Comparison of ENCODE assay signal across 18 cellular contexts in the genomic region with DNA sequence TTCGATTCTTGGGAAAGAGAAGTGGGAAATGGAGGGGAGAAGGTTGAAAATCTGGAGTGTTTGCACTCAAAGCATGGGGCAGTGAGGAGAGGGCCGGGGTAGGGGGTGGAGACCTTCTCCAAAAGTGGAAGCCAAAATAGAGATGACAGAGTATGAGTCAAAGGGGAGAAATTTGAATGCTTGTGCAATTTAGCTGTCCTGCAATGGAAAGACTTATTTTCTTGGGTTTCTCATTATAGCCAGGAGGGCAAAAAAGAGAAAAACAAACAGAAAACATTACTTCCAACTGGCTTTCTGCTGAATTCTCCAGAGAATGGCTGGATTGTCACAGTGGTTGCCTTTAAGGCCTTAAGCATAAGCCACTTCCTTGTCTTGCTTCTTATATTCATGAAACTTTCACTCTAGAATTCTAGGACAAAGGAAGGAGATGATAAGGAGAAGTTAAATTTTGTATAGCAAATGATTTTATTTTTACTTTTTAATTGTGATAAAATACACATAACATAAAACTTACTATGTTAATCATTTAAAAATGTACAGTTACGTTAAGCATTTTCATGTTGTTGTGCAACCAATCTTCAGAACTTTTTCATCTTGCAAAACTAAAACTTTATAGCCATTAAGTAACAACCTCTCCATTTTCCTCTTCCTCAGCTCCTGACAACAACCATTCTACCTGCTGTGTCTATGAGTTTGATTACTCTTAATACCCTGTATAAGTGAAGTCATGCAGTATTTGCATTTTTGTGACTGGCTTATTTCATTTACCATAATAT.
DNase-seq lines count a peak whose midpoint lies in the region; ATAC-seq and TF ChIP-seq lines count a peak whose summit lies in the region.
"Had no signal": no experiment of that assay in that cellular context is flagged by ENCODE, and none has a peak within 500 bp of the region (broad histone marks: within the 10 kb centered on the region; RNA-seq: fewer than 3 reads in every experiment).

No MANE protein-coding gene starts in this region.

- TF ChIP-seq CTCF in HFFc6 (IDR thresholded peaks at IDR 0.05): no peak
- TF ChIP-seq CTCF in right atrium auricular region (IDR thresholded peaks at IDR 0.05): no peak
- no peak for TF ChIP-seq CTCF in upper lobe of left lung (IDR thresholded peaks at IDR 0.05)

- H3K9me3 Mint-ChIP-seq in HFFc6: no peaks in the 10 kb centered on the region
- H3K9me3 Mint-ChIP-seq: activated naive CD4-positive, alpha-beta T cell treated with anti-CD3 and anti-CD28 coated beads for 36 hours; dendritic cell treated with granulocyte-macrophage colony-stimulating factor and Interleukin-4, amounts not matched to agents 40 ng/mL and 50 ng/mL, for 4 days; H9; neural crest cell; stimulated activated naive CD8-positive, alpha-beta T cell treated with anti-CD3 and anti-CD28 coated beads, Interleukin-15, amount 100 ng/mL, for 72 hours; T-cell had no signal

- H3K36me3 Mint-ChIP-seq in HFFc6 (ENCODE audit: low read depth): peaks cover 10% of the 10 kb centered on the region; the same call in 1 of the 2 replicates
- H3K36me3 Mint-ChIP-seq: CD14-positive monocyte, T-cell had no signal

- no peak for TF ChIP-seq EP300 in upper lobe of left lung (IDR thresholded peaks at IDR 0.05)

- no peak for TF ChIP-seq POLR2A in upper lobe of left lung (IDR thresholded peaks at IDR 0.05)

- H3K4me1 Mint-ChIP-seq in HFFc6 (ENCODE audit: low read depth): peaks cover 11% of the 10 kb centered on the region
- H3K4me1 Mint-ChIP-seq: CD14-positive monocyte; stimulated activated naive CD8-positive, alpha-beta T cell treated with anti-CD3 and anti-CD28 coated beads, Interleukin-15, amount 100 ng/mL, for 72 hours; T-cell had no signal

- H3K9ac ChIP-seq in adipocyte (ENCODE audit: low read length): peak overlapping the region; percentile 63

- H3K4me1 ChIP-seq in adipocyte (ENCODE audit: control insufficient read depth, insufficient read depth, low read length) (peaks cover 41% of the 10 kb centered on the region), right atrium auricular region (peaks cover 0 to 23% of the 10 kb centered on the region in 2 donors), upper lobe of left lung (no peaks in the 10 kb centered on the region)

- peak overlapping the region; percentile 71 for H3K4me3 Mint-ChIP-seq in HFFc6
- H3K4me3 Mint-ChIP-seq: activated CD8-positive, alpha-beta T cell treated with anti-CD3 and anti-CD28 coated beads, Interleukin-2, amount 10 ng/mL, durations not matched to agents 7 days and 5 days; activated naive CD4-positive, alpha-beta T cell treated with anti-CD3 and anti-CD28 coated beads for 36 hours; CD14-positive monocyte; dendritic cell treated with granulocyte-macrophage colony-stimulating factor and Interleukin-4, amounts not matched to agents 40 ng/mL and 50 ng/mL, for 4 days; H9; neural crest cell; stimulated activated naive CD8-positive, alpha-beta T cell treated with anti-CD3 and anti-CD28 coated beads, Interleukin-15, amount 100 ng/mL, for 72 hours; T-cell had no signal

- H3K27ac ChIP-seq in right atrium auricular region (peak overlapping the region; percentile 60 to 90), upper lobe of left lung (no peak overlapping the region)

- ATAC-seq in GM18520 (IDR thresholded peaks at IDR 0.05; ENCODE audit: unreplicated experiment) (no peak), upper lobe of left lung (ENCODE audit: low FRiP score in 2 of 2) (no peak)
- ATAC-seq: activated CD8-positive, alpha-beta T cell treated with anti-CD3 and anti-CD28 coated beads, Interleukin-2, amount 10 ng/mL, durations not matched to agents 7 days and 5 days; stimulated activated naive CD8-positive, alpha-beta T cell treated with anti-CD3 and anti-CD28 coated beads, Interleukin-15, amount 100 ng/mL, for 72 hours; T-cell had no signal

- DNase-seq in AG08395 (ENCODE audit: low spot score) (peak; percentile 59), HFFc6 (peak; percentile 68), adipocyte (ENCODE audit: low read depth) (peak; percentile 88), right atrium auricular region (ENCODE audit: low spot score) (no peak), GM19238 (ENCODE audit: insufficient read length, low spot score) (no peak), upper lobe of left lung (no peak), iPS-NIHi7 (ENCODE audit: extremely low spot score) (no peak)
- DNase-seq: activated CD8-positive, alpha-beta T cell treated with anti-CD3 and anti-CD28 coated beads, Interleukin-2, amount 10 ng/mL, durations not matched to agents 7 days and 5 days; activated naive CD4-positive, alpha-beta T cell treated with anti-CD3 and anti-CD28 coated beads for 36 hours; H9; Kasumi-1; NCI-H510A; stimulated activated naive CD8-positive, alpha-beta T cell treated with anti-CD3 and anti-CD28 coated beads, Interleukin-15, amount 100 ng/mL, for 72 hours; T-cell had no signal

- peaks cover 2% of the 10 kb centered on the region; the same call in 1 of the 2 replicates for H3K27me3 Mint-ChIP-seq in HFFc6 (ENCODE audit: insufficient read depth)
- H3K27me3 Mint-ChIP-seq: dendritic cell treated with granulocyte-macrophage colony-stimulating factor and Interleukin-4, amounts not matched to agents 40 ng/mL and 50 ng/mL, for 4 days had no signal

- H3K9me3 ChIP-seq in adipocyte (ENCODE audit: control insufficient read depth, low read length): no peaks in the 10 kb centered on the region
- H3K9me3 ChIP-seq in right atrium auricular region: no peaks in the 10 kb centered on the region
- no peaks in the 10 kb centered on the region for H3K9me3 ChIP-seq in upper lobe of left lung

- no peaks in the 10 kb centered on the region for H3K27me3 ChIP-seq in adipocyte (replicated peaks; ENCODE audit: control insufficient read depth, insufficient read depth, low read length)
- H3K27me3 ChIP-seq in right atrium auricular region: no peaks in the 10 kb centered on the region
- no peaks in the 10 kb centered on the region for H3K27me3 ChIP-seq in upper lobe of left lung

- H3K4me3 ChIP-seq in adipocyte (ENCODE audit: low read length) (peak overlapping the region; percentile 63), right atrium auricular region (no peak overlapping the region), upper lobe of left lung (no peak overlapping the region)

- no peak overlapping the region for H3K27ac Mint-ChIP-seq in HFFc6
- H3K27ac Mint-ChIP-seq: activated CD8-positive, alpha-beta T cell treated with anti-CD3 and anti-CD28 coated beads, Interleukin-2, amount 10 ng/mL, durations not matched to agents 7 days and 5 days; activated naive CD4-positive, alpha-beta T cell treated with anti-CD3 and anti-CD28 coated beads for 36 hours; CD14-positive monocyte; dendritic cell treated with granulocyte-macrophage colony-stimulating factor and Interleukin-4, amounts not matched to agents 40 ng/mL and 50 ng/mL, for 4 days; stimulated activated naive CD8-positive, alpha-beta T cell treated with anti-CD3 and anti-CD28 coated beads, Interleukin-15, amount 100 ng/mL, for 72 hours; T-cell had no signal

- H3K36me3 ChIP-seq in adipocyte (ENCODE audit: control insufficient read depth, insufficient read depth, low read length, severe bottlenecking) (no peaks in the 10 kb centered on the region), right atrium auricular region (peaks cover 15% of the 10 kb centered on the region), upper lobe of left lung (no peaks in the 10 kb centered on the region)

- 37 to 50% methylated on average over 3 of the region's 3 CpGs for WGBS in upper lobe of left lung, 2 donors

Comparison
In these comparisons a context has a peak if more than half of its experiments do, and no peak if none do; other contexts are left out.
1. DNase-seq: peak in AG08395 (single experiment), HFFc6 (single experiment) and adipocyte (single experiment); none in right atrium auricular region (single experiment), GM19238 (single experiment), upper lobe of left lung (0 of 2) and iPS-NIHi7 (single experiment).
2. H3K27ac ChIP-seq: peak in right atrium auricular region (2 of 2); none in upper lobe of left lung (0 of 4).